Comparison of ENCODE assay signal across 8 cellular contexts in the genomic region with DNA sequence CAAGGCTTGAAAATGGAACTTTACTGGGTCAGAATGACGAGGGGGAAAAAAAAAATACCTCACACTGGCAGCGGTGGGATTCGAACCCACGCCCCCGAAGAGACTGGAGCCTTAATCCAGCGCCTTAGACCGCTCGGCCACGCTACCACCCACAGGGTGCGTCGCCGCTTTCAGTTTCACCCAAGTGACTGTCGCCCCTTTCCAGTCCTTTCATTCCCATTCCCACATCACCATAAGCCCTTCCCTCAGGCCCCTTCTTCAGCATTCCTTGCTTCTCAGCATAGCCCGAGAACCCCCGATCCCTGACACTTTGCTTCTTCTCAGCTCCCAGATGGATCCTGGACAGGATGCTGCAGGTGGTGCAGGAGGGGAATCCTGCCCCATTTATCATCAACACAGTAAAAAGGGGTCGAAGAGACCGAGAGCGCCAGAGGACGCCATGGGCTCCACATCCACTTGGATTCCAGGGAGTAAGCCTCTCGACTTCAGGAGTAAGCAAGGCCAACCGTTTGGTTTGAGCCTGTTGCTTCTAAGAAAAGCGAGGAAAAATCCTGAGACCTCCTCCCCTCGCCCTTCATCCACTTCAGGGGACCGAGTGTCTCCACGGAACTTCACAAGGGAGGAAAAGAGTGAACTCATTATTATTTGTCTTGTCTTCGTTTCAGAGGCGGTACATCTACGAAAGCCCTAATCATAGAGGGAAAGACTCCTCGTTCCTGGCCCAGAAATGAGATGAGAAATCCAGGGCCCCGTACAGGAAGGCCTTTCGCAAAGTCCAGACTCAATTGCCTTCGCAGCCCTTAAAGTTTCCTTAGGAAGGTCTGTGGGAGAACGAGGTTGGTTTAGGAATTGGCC. TPM values are rescaled to one million over a fixed set of nuclear protein-coding genes. Genes with fewer than 3 reads are reported as not detected.
DNase-seq lines count a peak whose midpoint lies in the region; ATAC-seq, FAIRE-seq and TF ChIP-seq lines count a peak whose summit lies in the region.

No MANE protein-coding gene starts in this region.

- H3K27me3 ChIP-seq in WERI-Rb-1 (ENCODE audit: insufficient read depth, low read depth, severe bottlenecking): no peaks in the 10 kb centered on the region

- H3K36me3 ChIP-seq in WERI-Rb-1: no peaks in the 10 kb centered on the region
- H3K36me3 ChIP-seq in kidney (ENCODE audit: control insufficient read depth in 1 of 2, insufficient read depth in 2 of 2, low read length in 2 of 2): no peaks in the 10 kb centered on the region

- no peak for ATAC-seq in GM18870 (IDR thresholded peaks at IDR 0.05; ENCODE audit: unreplicated experiment)
- ATAC-seq in HG03025 (IDR thresholded peaks at IDR 0.05; ENCODE audit: low FRiP score, unreplicated experiment): no peak

- TF ChIP-seq CTCF in GM12865 (IDR thresholded peaks at IDR 0.05; ENCODE audit: insufficient read depth, low read depth, low read length, missing control alignments) (no peak), WERI-Rb-1 (IDR thresholded peaks at IDR 0.05; ENCODE audit: low read depth, low read length) (no peak), kidney (IDR thresholded peaks at IDR 0.05; ENCODE audit: borderline replicate concordance, extremely low read depth, insufficient read depth) (no peak)

- peak overlapping the region; percentile 55 to 84 for H3K9ac ChIP-seq in kidney (ENCODE audit: low read length in 2 of 2)

- no peak for FAIRE-seq in kidney (lab: Jason Lieb, UNC)

- H3K27ac ChIP-seq in WERI-Rb-1 (peak overlapping the region; percentile 70), kidney (ENCODE audit: low read depth in 2 of 2, low read length in 2 of 2) (peak overlapping the region in 1 of 2 donors; percentile 33)

- DNase-seq in GM12865 (ENCODE audit: low read depth) (peak; percentile 86), NCI-H1930 (lab: John Stamatoyannopoulos, UW) (peak; percentile 67 to 80), WERI-Rb-1 (peak; percentile 95), cerebellar cortex (ENCODE audit: low spot score) (peak; percentile 82), kidney (peak; percentile 86)
- peak; percentile 71 for DNase-seq in stimulated activated CD4-positive, alpha-beta T cell treated with anti-CD3 and anti-CD28 coated beads, Interleukin-12 subunit alpha, Interleukin-12 subunit beta, amount 100 ng/mL, for 4 hours

- H3K4me3 ChIP-seq in GM12865 (ENCODE audit: low read depth, low read length) (peak overlapping the region; percentile 94), WERI-Rb-1 (ENCODE audit: low read depth, low read length) (peak overlapping the region; percentile 66), kidney (ENCODE audit: low read length in 2 of 2) (peak overlapping the region; percentile 64 to 88)

- intact Hi-C loops in kidney (cut with DNase I): no loop called here

- H3K4me1 ChIP-seq in kidney (ENCODE audit: control insufficient read depth in 1 of 2, insufficient read depth in 1 of 2, low read depth in 1 of 2, low read length in 2 of 2): peaks cover 10 to 11% of the 10 kb centered on the region in 2 donors

- H3K9me3 ChIP-seq in WERI-Rb-1 (ENCODE audit: severe bottlenecking): no peaks in the 10 kb centered on the region
- H3K9me3 ChIP-seq in kidney (ENCODE audit: control insufficient read depth in 1 of 2, low read length in 2 of 2): no peaks in the 10 kb centered on the region

RNA-seq across cellular contexts. Expression of a gene that starts 20.0 kb away (rescaled TPM):
- 47.7 TPM for total RNA-seq in kidney
- 33.9 TPM for polyA plus RNA-seq in kidney (ENCODE audit: insufficient read depth, low read depth, low replicate concordance)
